Comparison of ENCODE assay signal across 17 cellular contexts in the genomic region with DNA sequence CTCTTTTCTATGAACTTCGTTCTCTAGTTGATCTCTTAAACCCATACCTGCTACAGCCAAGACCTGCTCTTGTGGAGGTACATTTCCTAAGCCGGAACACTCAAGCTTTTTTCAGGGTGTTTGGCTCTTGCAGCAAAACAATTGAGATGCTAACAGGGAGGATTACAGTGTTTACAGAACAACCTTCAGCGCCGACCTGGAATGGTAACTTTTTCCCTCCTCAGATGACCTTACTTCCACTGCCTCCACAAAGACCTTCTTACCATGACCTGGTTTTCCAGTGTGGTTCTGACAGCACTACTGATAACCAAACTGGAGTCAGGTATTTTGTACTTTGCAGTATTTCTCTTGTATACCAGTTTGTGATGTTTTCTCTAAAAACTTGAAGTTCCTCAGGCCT. TPM values are rescaled to one million over a fixed set of nuclear protein-coding genes. Genes with fewer than 3 reads are reported as not detected.
DNase-seq lines count a peak whose midpoint lies in the region; ATAC-seq and TF ChIP-seq lines count a peak whose summit lies in the region.
"Had no signal": no experiment of that assay in that cellular context is flagged by ENCODE, and none has a peak within 500 bp of the region (broad histone marks: within the 10 kb centered on the region; RNA-seq: fewer than 3 reads in every experiment).

No MANE protein-coding gene starts in this region.

- peaks cover 29% of the 10 kb centered on the region for H3K36me3 Mint-ChIP-seq in activated naive CD4-positive, alpha-beta T cell treated with anti-CD3 and anti-CD28 coated beads, Interleukin-2, amount 50 U/mL, for 24 hours
- H3K36me3 Mint-ChIP-seq in activated naive CD4-positive, alpha-beta T cell treated with anti-CD3 and anti-CD28 coated beads, Interleukin-2, amount 50 U/mL, for 72 hours = peaks cover 21 to 65% of the 10 kb centered on the region in 2 donors
- H3K36me3 Mint-ChIP-seq in chondrocyte (ENCODE audit: low read depth) (peaks cover 35% of the 10 kb centered on the region), memory B cell (peaks cover 29% of the 10 kb centered on the region)

- no peak for DNase-seq in activated naive CD4-positive, alpha-beta T cell treated with anti-CD3 and anti-CD28 coated beads, Interleukin-2, amount 50 U/mL, for 72 hours (ENCODE audit: low spot score in 2 of 2)
- DNase-seq in chondrocyte (ENCODE audit: low spot score) (no peak), memory B cell (ENCODE audit: low spot score in 2 of 2) (no peak), RPMI8226 (no peak), amniotic stem cell (lab: John Stamatoyannopoulos, UW) (no peak), GM13976 (ENCODE audit: low spot score) (no peak)
- DNase-seq: ACHN; activated naive CD4-positive, alpha-beta T cell treated with anti-CD3 and anti-CD28 coated beads, Interleukin-2, amount 50 U/mL, for 16 hours; islet precursor cell; NCI-H146; NCI-H526; small intestine; T-helper 9 cell had no signal

- H3K9me3 Mint-ChIP-seq in activated naive CD4-positive, alpha-beta T cell treated with anti-CD3 and anti-CD28 coated beads, Interleukin-2, amount 50 U/mL, for 24 hours = no peaks in the 10 kb centered on the region
- H3K9me3 Mint-ChIP-seq in activated naive CD4-positive, alpha-beta T cell treated with anti-CD3 and anti-CD28 coated beads, Interleukin-2, amount 50 U/mL, for 72 hours = peaks cover 0 to 3% of the 10 kb centered on the region in 2 donors
- H3K9me3 Mint-ChIP-seq in chondrocyte (ENCODE audit: low read depth) (no peaks in the 10 kb centered on the region), memory B cell (no peaks in the 10 kb centered on the region)

- peak overlapping the region; percentile 44 for H3K27ac ChIP-seq in temporal lobe (ENCODE audit: low read depth, low read length)

- in situ Hi-C loops in GM13976 (cut with MboI; ENCODE audit: low sequenced_read_pairs, unreplicated experiment) = no loop called here

- peaks cover 51% of the 10 kb centered on the region for H3K4me1 Mint-ChIP-seq in activated naive CD4-positive, alpha-beta T cell treated with anti-CD3 and anti-CD28 coated beads, Interleukin-2, amount 50 U/mL, for 24 hours
- H3K4me1 Mint-ChIP-seq in chondrocyte (ENCODE audit: low read depth) = peaks cover 51% of the 10 kb centered on the region
- H3K4me1 Mint-ChIP-seq in memory B cell = peaks cover 18% of the 10 kb centered on the region

- H3K27ac Mint-ChIP-seq in activated naive CD4-positive, alpha-beta T cell treated with anti-CD3 and anti-CD28 coated beads, Interleukin-2, amount 50 U/mL, for 24 hours = peak overlapping the region; percentile 18
- no peak overlapping the region for H3K27ac Mint-ChIP-seq in activated naive CD4-positive, alpha-beta T cell treated with anti-CD3 and anti-CD28 coated beads, Interleukin-2, amount 50 U/mL, for 72 hours
- H3K27ac Mint-ChIP-seq in chondrocyte (ENCODE audit: unreplicated experiment) (peak overlapping the region; percentile 86), memory B cell (peak overlapping the region; percentile 84)
- H3K27ac Mint-ChIP-seq: type B pancreatic cell had no signal

- no peak for ATAC-seq in activated naive CD4-positive, alpha-beta T cell treated with anti-CD3 and anti-CD28 coated beads, Interleukin-2, amount 50 U/mL, for 72 hours
- no peak for ATAC-seq in memory B cell (ENCODE audit: low read depth)

- H3K4me3 Mint-ChIP-seq in activated naive CD4-positive, alpha-beta T cell treated with anti-CD3 and anti-CD28 coated beads, Interleukin-2, amount 50 U/mL, for 24 hours = no peak overlapping the region
- H3K4me3 Mint-ChIP-seq in chondrocyte (ENCODE audit: unreplicated experiment) (peak overlapping the region; percentile 10), memory B cell (no peak overlapping the region)
- H3K4me3 Mint-ChIP-seq: neural crest cell, type B pancreatic cell had no signal

- H3K27me3 Mint-ChIP-seq in activated naive CD4-positive, alpha-beta T cell treated with anti-CD3 and anti-CD28 coated beads, Interleukin-2, amount 50 U/mL, for 24 hours = no peaks in the 10 kb centered on the region
- no peaks in the 10 kb centered on the region for H3K27me3 Mint-ChIP-seq in chondrocyte (ENCODE audit: low read depth)
- H3K27me3 Mint-ChIP-seq in memory B cell = no peaks in the 10 kb centered on the region
- H3K27me3 Mint-ChIP-seq: type B pancreatic cell had no signal

- no peak for TF ChIP-seq CTCF in chondrocyte (IDR thresholded peaks at IDR 0.05)
- no peak for TF ChIP-seq CTCF in GM13976 (IDR thresholded peaks at IDR 0.05; ENCODE audit: borderline replicate concordance, control extremely low read depth, extremely low read depth, insufficient read depth, missing control alignments)

RNA-seq across cellular contexts. Expression of gene KCNRG, which starts 0.5 kb away (rescaled TPM):
- total RNA-seq in activated naive CD4-positive, alpha-beta T cell treated with anti-CD3 and anti-CD28 coated beads, Interleukin-2, amount 50 U/mL, for 72 hours = under 1 TPM; 0.23 to 0.31 TPM
- 0.22 to 0.59 TPM (median 0.36 TPM) in 3 replicates for total RNA-seq in chondrocyte
- total RNA-seq in temporal lobe = 11.8 TPM

RNA-seq across cellular contexts. Expression of gene TRIM13, which starts 18.9 kb away (rescaled TPM):
- 10 to 100 TPM; 12.2 to 20.7 TPM for total RNA-seq in activated naive CD4-positive, alpha-beta T cell treated with anti-CD3 and anti-CD28 coated beads, Interleukin-2, amount 50 U/mL, for 72 hours
- total RNA-seq in chondrocyte (24.4 to 30.8 TPM (median 27.7 TPM) in 3 replicates), temporal lobe (84.1 TPM)

Comparison
In these comparisons a context has a peak if more than half of its experiments do, and no peak if none do; other contexts are left out.
1. H3K27ac Mint-ChIP-seq: peak in activated naive CD4-positive, alpha-beta T cell treated with anti-CD3 and anti-CD28 coated beads, Interleukin-2, amount 50 U/mL, for 24 hours (single experiment), chondrocyte (single experiment) and memory B cell (single experiment); none in activated naive CD4-positive, alpha-beta T cell treated with anti-CD3 and anti-CD28 coated beads, Interleukin-2, amount 50 U/mL, for 72 hours (0 of 2).